ENCODE assay signal across 20 cellular contexts in the genomic region with DNA sequence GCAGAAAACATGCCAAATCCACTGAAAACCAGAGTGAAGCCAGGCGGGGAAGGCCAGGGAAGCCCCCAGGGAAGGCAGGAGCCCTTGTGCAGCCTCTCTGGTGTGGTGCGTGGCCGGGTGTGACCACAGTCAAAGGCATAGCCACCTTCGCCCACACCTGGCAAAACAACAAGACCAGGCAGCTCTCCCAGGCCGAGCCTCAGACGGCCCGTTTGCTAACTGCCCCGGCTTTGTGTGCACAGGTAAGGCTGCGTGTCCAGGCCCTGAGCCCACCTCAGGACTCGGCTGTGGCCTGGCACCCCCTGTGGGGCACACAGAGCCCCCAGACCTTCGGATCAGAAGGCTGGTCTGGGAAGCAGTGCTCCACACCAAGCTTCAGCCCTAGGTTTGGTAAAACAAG. TPM values are rescaled to one million over a fixed set of nuclear protein-coding genes. Genes with fewer than 3 reads are reported as not detected.
DNase-seq lines count a peak whose midpoint lies in the region; ATAC-seq, FAIRE-seq and TF ChIP-seq lines count a peak whose summit lies in the region.
"Had no signal": no experiment of that assay in that cellular context is flagged by ENCODE, and none has a peak within 500 bp of the region (broad histone marks: within the 10 kb centered on the region; RNA-seq: fewer than 3 reads in every experiment).

No MANE protein-coding gene starts in this region.

- no peak overlapping the region for H2BK120ac ChIP-seq in H1 (replicated peaks; ENCODE audit: low read depth, low read length)

- H2BK5ac ChIP-seq in H1 (ENCODE audit: low read depth, low read length), result peak overlapping the region; percentile 60; the same call in 1 of the 2 replicates

- H3K9ac ChIP-seq in BLaER1 treated with 17β-estradiol and CSF1 and Interleukin-3, amounts not matched to agents 10 nM and 100 nM, result peak overlapping the region in 10 of 11 experiments; percentile 6 to 81 (median 72); a peak in 17 of 22 replicates
- no peak overlapping the region for H3K9ac ChIP-seq in H1 (replicated peaks in 1 of 4; ENCODE audit: extremely low read depth in 1 of 4, low read depth in 3 of 4, low read length in 3 of 4)
- H3K9ac ChIP-seq: SK-N-SH had no signal

- no peak overlapping the region; the same call in 1 of the 2 replicates for H3K18ac ChIP-seq in H1 (ENCODE audit: extremely low read depth, low read length)

- peak overlapping the region; percentile 87 for H4K91ac ChIP-seq in H1 (replicated peaks; ENCODE audit: insufficient read length, low read length)

- peak overlapping the region; percentile 75; the same call in 1 of the 2 replicates for H2AK5ac ChIP-seq in H1 (ENCODE audit: low read depth, low read length)

- H3K4ac ChIP-seq in H1 (replicated peaks; ENCODE audit: insufficient read length, low read depth, low read length), result peak overlapping the region; percentile 44

- no peak overlapping the region for H3K4me3 Mint-ChIP-seq in activated CD4-positive, alpha-beta memory T cell treated with anti-CD3 and anti-CD28 coated beads for 36 hours
- no peak overlapping the region for H3K4me3 Mint-ChIP-seq in CD14-positive monocyte
- H3K4me3 Mint-ChIP-seq: B cell had no signal

- intact Hi-C loops in A673 (cut with micrococcal nuclease; ENCODE audit: unreplicated experiment), result no loop called here
- intact Hi-C loops in activated CD4-positive, alpha-beta memory T cell treated with anti-CD3 and anti-CD28 coated beads for 36 hours (cut with micrococcal nuclease), result loop anchor here (5.0 to 10.0 kb wide), 2 partner anchors 250 to 432 kb away; a partner anchor contains a TSS
- intact Hi-C loops in CD14-positive monocyte (cut with micrococcal nuclease), result no loop called here

- H3K4me2 ChIP-seq in BLaER1 treated with 17β-estradiol and CSF1 and Interleukin-3, amounts not matched to agents 10 nM and 100 nM, result peak overlapping the region; percentile 90 to 99 (median 95)
- no peak overlapping the region for H3K4me2 ChIP-seq in H1 (ENCODE audit: insufficient read depth in 1 of 2, low read depth in 2 of 2, low read length in 2 of 2)
- H3K4me2 ChIP-seq: SK-N-SH had no signal

- CTCF ChIA-PET in A673 (lab: Charles Lee) (no interaction called here), H1 (lab: Charles Lee; ENCODE audit: partially characterized antibody) (interaction anchor here (0.6 to 4.2 kb wide), 14 partner anchors 10 to 495 kb away, joined by 3 to 19 read pairs (median 3); a partner anchor contains a TSS)
- CTCF ChIA-PET in activated CD4-positive, alpha-beta memory T cell treated with anti-CD3 and anti-CD28 coated beads for 36 hours (lab: Charles Lee), result interaction anchor here (0.7 kb wide), 1 partner anchor 21 kb away, joined by 3 read pairs; no protein-coding TSS in a partner anchor

- DNase-seq in A673 (ENCODE audit: low spot score) (no peak), H1 (ENCODE audit: low read depth in 1 of 2, low spot score in 2 of 2) (no peak), cortex of kidney (lab: John Stamatoyannopoulos, UW) (no peak), NCI-H2081 (lab: John Stamatoyannopoulos, UW) (no peak), CD14-positive monocyte (ENCODE audit: low spot score) (no peak)
- no peak for DNase-seq in activated CD4-positive, alpha-beta memory T cell treated with anti-CD3 and anti-CD28 coated beads for 36 hours
- DNase-seq: activated effector memory CD4-positive, alpha-beta T cell treated with anti-CD3 and anti-CD28 coated beads, Interleukin-2, amount 50 U/mL, for 16 hours; DMS153; left cardiac atrium; NCI-H1417 treated with DMSO at 0.1 percent for 48 hours; NCI-H2227 treated with DMSO at 0.1 percent for 48 hours; retina; SK-N-SH; tibial artery had no signal

- H3K27ac ChIP-seq in A673 (ENCODE audit: low read depth, low read length, poor library complexity, severe bottlenecking) (peak overlapping the region; percentile 92), H1 (ENCODE audit: low read depth, low read length) (no peak overlapping the region)
- peak overlapping the region; percentile 24 to 91 (median 85); a peak in 16 of 22 replicates for H3K27ac ChIP-seq in BLaER1 treated with 17β-estradiol and CSF1 and Interleukin-3, amounts not matched to agents 10 nM and 100 nM
- H3K27ac ChIP-seq: esophagus muscularis mucosa, tibial artery had no signal

- H3K36me3 ChIP-seq in A673 (ENCODE audit: insufficient read depth, low read length, poor library complexity, severe bottlenecking) (peaks cover 26% of the 10 kb centered on the region), H1 (ENCODE audit: control insufficient read depth in 2 of 4, insufficient read depth in 4 of 4, low read length in 3 of 4) (peaks cover 0 to 12% (median 4%) of the 10 kb centered on the region in 4 experiments; a peak in 4 of 8 replicates)
- H3K36me3 ChIP-seq in BLaER1 treated with 17β-estradiol and CSF1 and Interleukin-3, amounts not matched to agents 10 nM and 100 nM, result peaks cover 18 to 38% (median 28%) of the 10 kb centered on the region in 11 experiments

- peaks cover 70% of the 10 kb centered on the region for H3K4me1 Mint-ChIP-seq in activated CD4-positive, alpha-beta memory T cell treated with anti-CD3 and anti-CD28 coated beads for 36 hours (ENCODE audit: low read depth)
- peaks cover 48% of the 10 kb centered on the region for H3K4me1 Mint-ChIP-seq in CD14-positive monocyte

- H3K27ac Mint-ChIP-seq in activated CD4-positive, alpha-beta memory T cell treated with anti-CD3 and anti-CD28 coated beads for 36 hours, result peak overlapping the region; percentile 96
- no peak overlapping the region for H3K27ac Mint-ChIP-seq in CD14-positive monocyte
- H3K27ac Mint-ChIP-seq: B cell had no signal

- no peak overlapping the region for H2BK20ac ChIP-seq in H1 (ENCODE audit: low read length)

- H3K27me3 ChIP-seq in A673 (replicated peaks; ENCODE audit: insufficient read depth, low read depth, low read length, poor library complexity) (no peaks in the 10 kb centered on the region), H1 (replicated peaks in 1 of 4; ENCODE audit: control insufficient read depth in 3 of 4, extremely low read depth in 1 of 4, insufficient read depth in 3 of 4, low read length in 3 of 4) (no peaks in the 10 kb centered on the region)
- H3K27me3 ChIP-seq in BLaER1 treated with 17β-estradiol and CSF1 and Interleukin-3, amounts not matched to agents 10 nM and 100 nM, result no peaks in the 10 kb centered on the region
- H3K27me3 ChIP-seq: esophagus muscularis mucosa, tibial artery had no signal

- peaks cover 0 to 7% of the 10 kb centered on the region in 2 experiments; a peak in 1 of 4 replicates for H3K79me2 ChIP-seq in H1 (ENCODE audit: control insufficient read depth in 1 of 2, insufficient read depth in 2 of 2, low read length in 2 of 2)

- TF ChIP-seq EP300 in H1 (IDR thresholded peaks at IDR 0.05; ENCODE audit: borderline replicate concordance in 1 of 2, low read depth in 2 of 2, low read length in 2 of 2), result no peak

- peaks cover 1% of the 10 kb centered on the region for H3K36me3 Mint-ChIP-seq in activated CD4-positive, alpha-beta memory T cell treated with anti-CD3 and anti-CD28 coated beads for 36 hours
- peaks cover 21 to 35% of the 10 kb centered on the region in 2 donors for H3K36me3 Mint-ChIP-seq in CD14-positive monocyte

- H3K4me3 ChIP-seq in A673 (ENCODE audit: low read depth, low read length, poor library complexity, severe bottlenecking) (no peak overlapping the region), H1 (ENCODE audit: extremely low read depth in 1 of 4, insufficient read depth in 2 of 4, low read depth in 3 of 4, low read length in 4 of 4) (no peak overlapping the region)
- no peak overlapping the region for H3K4me3 ChIP-seq in BLaER1 treated with 17β-estradiol and CSF1 and Interleukin-3, amounts not matched to agents 10 nM and 100 nM
- H3K4me3 ChIP-seq: esophagus muscularis mucosa, tibial artery had no signal

- 0 out of 2 replicates have a peak, but pooled peaks cover 3% of the 10 kb centered on the region for H3K79me1 ChIP-seq in H1 (ENCODE audit: low read depth, low read length)

- peaks cover 47% of the 10 kb centered on the region for H3K4me1 ChIP-seq in A673 (ENCODE audit: insufficient read depth, low read length, poor library complexity, severe bottlenecking)
- H3K4me1 ChIP-seq in BLaER1 treated with 17β-estradiol and CSF1 and Interleukin-3, amounts not matched to agents 10 nM and 100 nM, result peaks cover 65 to 98% (median 74%) of the 10 kb centered on the region in 10 experiments
- H3K4me1 ChIP-seq in H1 (replicated peaks in 1 of 4; ENCODE audit: control insufficient read depth in 3 of 4, insufficient read depth in 4 of 4, low read length in 3 of 4), result peaks cover 0 to 35% (median 23%) of the 10 kb centered on the region in 4 experiments; a peak in 6 of 7 replicates

- peak overlapping the region; percentile 23; the same call in 1 of the 2 replicates for H4K8ac ChIP-seq in H1 (ENCODE audit: extremely low read depth, insufficient read depth, low read length)

- H2AFZ ChIP-seq in H1 (ENCODE audit: low read length), result no peak overlapping the region

- H3K23me2 ChIP-seq in H1 (ENCODE audit: low read depth, low read length), result peaks cover 2% of the 10 kb centered on the region; the same call in 1 of the 2 replicates

- 93% methylated on average over 11 of the region's 11 CpGs; no CpG with 5 or more reads in 1 of the 2 experiments for WGBS in H1 (ENCODE audit: extremely low coverage in 1 of 2, insufficient coverage in 1 of 2, insufficient read length in 1 of 2, insufficient replicate concordance in 2 of 2, low coverage in 1 of 2, low lambda C conversion rate in 2 of 2, missing lambda C conversion rate in 1 of 2), 2 experiments

- H4K20me1 ChIP-seq in BLaER1 treated with 17β-estradiol and CSF1 and Interleukin-3, amounts not matched to agents 10 nM and 100 nM, result peaks cover 0 to 21% (median 0%) of the 10 kb centered on the region in 11 experiments; a peak in 4 of 22 replicates
- no peaks in the 10 kb centered on the region for H4K20me1 ChIP-seq in H1 (replicated peaks in 1 of 2; ENCODE audit: control insufficient read depth in 1 of 2, insufficient read depth in 2 of 2, low read length in 2 of 2)

- no peak overlapping the region for H3K56ac ChIP-seq in H1 (replicated peaks; ENCODE audit: insufficient read length, low read depth, low read length)

- ATAC-seq in HG02840 (IDR thresholded peaks at IDR 0.05; ENCODE audit: low FRiP score, unreplicated experiment), result no peak
- ATAC-seq: left cardiac atrium had no signal

- BruUV-seq in A673 (replicated peaks; lab: Mats Ljungman, UMichigan), result no TSS peak

- H3K9me3 ChIP-seq in A673 (ENCODE audit: low read depth, low read length, poor library complexity, severe bottlenecking), result no peaks in the 10 kb centered on the region
- no peaks in the 10 kb centered on the region for H3K9me3 ChIP-seq in BLaER1 treated with 17β-estradiol and CSF1 and Interleukin-3, amounts not matched to agents 10 nM and 100 nM (replicated peaks in 1 of 11)
- H3K9me3 ChIP-seq in H1 (ENCODE audit: insufficient read depth in 2 of 2, low read depth in 1 of 2, low read length in 1 of 2), result no peaks in the 10 kb centered on the region
- H3K9me3 ChIP-seq: esophagus muscularis mucosa, SK-N-SH, tibial artery had no signal

- TF ChIP-seq CTCF in A673 (conservative IDR thresholded peaks at IDR 0.05; ENCODE audit: low read depth, low read length) (no peak), H1 (IDR thresholded peaks at IDR 0.05; ENCODE audit: control extremely low read depth in 1 of 3, insufficient read depth in 1 of 3, low read depth in 1 of 3, low read length in 3 of 3) (no peak), CD14-positive monocyte (IDR thresholded peaks at IDR 0.05) (no peak)

- peak overlapping the region; percentile 95; the same call in 1 of the 2 replicates for H2BK12ac ChIP-seq in H1 (ENCODE audit: low read depth, low read length)

- H3K14ac ChIP-seq in H1 (ENCODE audit: insufficient read length), result no peak overlapping the region

- no peak for TF ChIP-seq RAD21 in H1 (IDR thresholded peaks at IDR 0.05 in 1 of 2, conservative IDR thresholded peaks at IDR 0.05 in 1 of 2; ENCODE audit: low read depth in 2 of 2, low read length in 2 of 2)

- H2BK15ac ChIP-seq in H1 (ENCODE audit: low read length), result peak overlapping the region; percentile 88; the same call in 1 of the 2 replicates

- no peak for FAIRE-seq in H1 (lab: Jason Lieb, UNC)
- FAIRE-seq: RCC 7860, TTC549 had no signal

- POLR2A ChIA-PET in A673 (lab: Charles Lee; ENCODE audit: low non-redundant PET), result no interaction called here
- POLR2A ChIA-PET in activated CD4-positive, alpha-beta memory T cell treated with anti-CD3 and anti-CD28 coated beads for 36 hours (lab: Charles Lee), result interaction anchor here (0.6 to 1.5 kb wide), 3 partner anchors 12 to 737 kb away, joined by 3 to 7 read pairs (median 3); a partner anchor contains a TSS
- POLR2A ChIA-PET in H1 (lab: Charles Lee; ENCODE audit: partially characterized antibody), result interaction anchor here (0.6 to 2.5 kb wide), 6 partner anchors 9 to 89 kb away, joined by 3 to 8 read pairs (median 4); no protein-coding TSS in a partner anchor

- no peak overlapping the region for H4K5ac ChIP-seq in H1 (ENCODE audit: insufficient read length, low read depth, low read length)

- H3K27me3 Mint-ChIP-seq in activated CD4-positive, alpha-beta memory T cell treated with anti-CD3 and anti-CD28 coated beads for 36 hours, result no peaks in the 10 kb centered on the region
- peaks cover 6 to 14% (median 8%) of the 10 kb centered on the region in 3 donors for H3K27me3 Mint-ChIP-seq in CD14-positive monocyte (ENCODE audit: low read depth in 3 of 3)
- H3K27me3 Mint-ChIP-seq: B cell had no signal

- H3K9me3 Mint-ChIP-seq in activated CD4-positive, alpha-beta memory T cell treated with anti-CD3 and anti-CD28 coated beads for 36 hours, result no peaks in the 10 kb centered on the region
- H3K9me3 Mint-ChIP-seq in CD14-positive monocyte, result peaks cover 0 to 4% (median 0%) of the 10 kb centered on the region in 7 donors

- no peak overlapping the region for H3K23ac ChIP-seq in H1 (ENCODE audit: insufficient read length)

- TF ChIP-seq POLR2A in H1 (IDR thresholded peaks at IDR 0.05; ENCODE audit: control extremely low read depth in 1 of 2, low read depth in 2 of 2, low read length in 2 of 2), result no peak

RNA-seq across cellular contexts. Expression of a gene that starts 6.1 kb away (rescaled TPM):
- 44.7 and 48.4 TPM in 2 replicates for total RNA-seq in A673 (2021)
- 10 to 100 TPM; 28.0 to 28.4 TPM for total RNA-seq in activated CD4-positive, alpha-beta memory T cell treated with anti-CD3 and anti-CD28 coated beads for 36 hours
- 34.9 and 35.3 TPM in 2 replicates for total RNA-seq in H1 (2021; fragmentation: NEBNext Ultra II Directional; extraction: Animal tissue kit (Norgen Biotek cat#: 25700))
- polyA plus RNA-seq in H1 (2011; rRNA removed), result 22.3 and 36.1 TPM in 2 replicates
- polyA plus RNA-seq in H1 (2011; cell fraction: cytosol; rRNA removed), result 29.7 TPM
- polyA plus RNA-seq in H1 (2011; cell fraction: nucleus; rRNA removed), result 51.9 TPM
- 27.3 to 39.7 TPM (median 36.4 TPM) in 4 replicates for polyA plus RNA-seq in H1 (2012, experiment 1 of 2)
- 42.5 TPM for polyA plus RNA-seq in H1 (2012, experiment 2 of 2)
- polyA plus RNA-seq in H1 (2013, experiment 1 of 2), result 22.7 TPM
- 22.4 TPM for polyA plus RNA-seq in H1 (2013, experiment 2 of 2)
- polyA minus RNA-seq in H1 (2011; rRNA and poly(A)+ RNA removed), result 16.0 TPM in 2 replicates
- 31.0 TPM for polyA minus RNA-seq in H1 (2011; cell fraction: cytosol; rRNA and poly(A)+ RNA removed)
- 33.8 TPM for polyA minus RNA-seq in H1 (2011; cell fraction: nucleus; rRNA and poly(A)+ RNA removed)
- 10 to 100 TPM; 30.9 to 38.0 TPM for polyA plus RNA-seq in CD14-positive monocyte

RNA-seq across cellular contexts. Expression of a gene that starts 17.5 kb away (rescaled TPM):
- 19.5 and 22.7 TPM in 2 replicates for total RNA-seq in A673 (2021)
- 1 to 10 TPM; 8.1 to 8.5 TPM for total RNA-seq in activated CD4-positive, alpha-beta memory T cell treated with anti-CD3 and anti-CD28 coated beads for 36 hours
- total RNA-seq in H1 (2021; fragmentation: NEBNext Ultra II Directional; extraction: Animal tissue kit (Norgen Biotek cat#: 25700)), result 13.6 and 14.0 TPM in 2 replicates
- polyA plus RNA-seq in H1 (2011; rRNA removed) (8.3 and 14.9 TPM in 2 replicates), CD14-positive monocyte (1 to 10 TPM; 8.1 to 8.7 TPM)
- 10.8 TPM for polyA plus RNA-seq in H1 (2011; cell fraction: cytosol; rRNA removed)
- polyA plus RNA-seq in H1 (2011; cell fraction: nucleus; rRNA removed), result 16.7 TPM
- polyA plus RNA-seq in H1 (2012, experiment 1 of 2), result 6.6 to 9.5 TPM (median 8.4 TPM) in 4 replicates
- polyA plus RNA-seq in H1 (2012, experiment 2 of 2), result 5.6 TPM
- 6.3 TPM for polyA plus RNA-seq in H1 (2013, experiment 1 of 2)
- polyA plus RNA-seq in H1 (2013, experiment 2 of 2), result 6.3 TPM
- 6.4 and 8.3 TPM in 2 replicates for polyA minus RNA-seq in H1 (2011; rRNA and poly(A)+ RNA removed)
- 12.7 TPM for polyA minus RNA-seq in H1 (2011; cell fraction: cytosol; rRNA and poly(A)+ RNA removed)
- polyA minus RNA-seq in H1 (2011; cell fraction: nucleus; rRNA and poly(A)+ RNA removed), result 10.0 TPM

Comparison
In these comparisons a context has a peak if more than half of its experiments do, and no peak if none do; other contexts are left out.
1. H3K4me2 ChIP-seq: peak in BLaER1 treated with 17β-estradiol and CSF1 and Interleukin-3, amounts not matched to agents 10 nM and 100 nM (11 of 11); none in H1 (0 of 2).
2. H3K9ac ChIP-seq: peak in BLaER1 treated with 17β-estradiol and CSF1 and Interleukin-3, amounts not matched to agents 10 nM and 100 nM (10 of 11); none in H1 (0 of 4).